10 cellular contexts compared by ENCODE assay signal in genomic region chr22:37566329-37566837, GRCh38. TPM values are rescaled to one million over a fixed set of nuclear protein-coding genes. Genes with fewer than 3 reads are reported as not detected.
DNase-seq lines count a peak whose midpoint lies in the region; ATAC-seq, FAIRE-seq and TF ChIP-seq lines count a peak whose summit lies in the region.
"Had no signal": no experiment of that assay in that cellular context is flagged by ENCODE, and none has a peak within 500 bp of the region (broad histone marks: within the 10 kb centered on the region; RNA-seq: fewer than 3 reads in every experiment).

No MANE protein-coding gene starts in this region.

- H3K36me3 ChIP-seq in adrenal gland (replicated peaks in 1 of 2), result peaks cover 0 to 25% of the 10 kb centered on the region in 2 donors
- H3K36me3 ChIP-seq in mucosa of rectum (ENCODE audit: control insufficient read depth in 2 of 2, insufficient read depth in 2 of 2, low read length in 2 of 2), result peaks cover 16 to 19% of the 10 kb centered on the region in 2 donors

- H3K4me3 ChIP-seq in adrenal gland, result no peak overlapping the region
- H3K4me3 ChIP-seq in mucosa of rectum (ENCODE audit: low read length in 2 of 2), result no peak overlapping the region

- ATAC-seq in GM21723 (IDR thresholded peaks at IDR 0.05; ENCODE audit: unreplicated experiment), result no peak
- ATAC-seq in HG02840 (IDR thresholded peaks at IDR 0.05; ENCODE audit: low FRiP score, unreplicated experiment), result no peak

- no peaks in the 10 kb centered on the region for H3K9me3 ChIP-seq in adrenal gland (replicated peaks in 1 of 3)
- H3K9me3 ChIP-seq in mucosa of rectum (ENCODE audit: control insufficient read depth in 2 of 2, low read length in 2 of 2), result no peaks in the 10 kb centered on the region

- H3K27me3 ChIP-seq in adrenal gland (no peaks in the 10 kb centered on the region), mucosa of rectum (ENCODE audit: control insufficient read depth in 2 of 2, insufficient read depth in 2 of 2, low read length in 2 of 2) (peaks cover 0 to 2% of the 10 kb centered on the region in 2 donors)

- 36 to 61% (median 48%) methylated on average over 3 to 28 of the region's 28 CpGs for WGBS in adrenal gland, 4 donors

- intact Hi-C loops in adrenal gland (cut with DNase I), result no loop called here

- H3K9ac ChIP-seq in mucosa of rectum (ENCODE audit: low read depth in 1 of 2, low read length in 2 of 2), result peak overlapping the region in 1 of 2 donors; percentile 63

- peak; percentile 26 for DNase-seq in activated T-cell treated with anti-CD3 and anti-CD28 coated beads for 1 hour (ENCODE audit: low read depth)
- DNase-seq in activated T-cell treated with anti-CD3 and anti-CD28 coated beads for 4 hours, result no peak
- DNase-seq in adrenal gland, result peak in 1 of 7 donors; percentile 17
- no peak for DNase-seq in urothelium cell line (ENCODE audit: low spot score)
- DNase-seq in NCI-H1694 treated with DMSO at 0.1 percent for 48 hours (lab: John Stamatoyannopoulos, UW), result no peak
- DNase-seq: 8988T, occipital lobe had no signal

- peak; percentile 55 for FAIRE-seq in urothelium cell line (lab: Jason Lieb, UNC)

- H3K27ac ChIP-seq in adrenal gland, result peak overlapping the region in 3 of 5 donors; percentile 33 to 99 (median 73)
- peak overlapping the region; percentile 16 to 67 for H3K27ac ChIP-seq in mucosa of rectum (ENCODE audit: low read depth in 2 of 2, low read length in 2 of 2)

- TF ChIP-seq POLR2A in adrenal gland (IDR thresholded peaks at IDR 0.05), result no peak

- H3K4me1 ChIP-seq in adrenal gland (replicated peaks in 1 of 2), result peaks cover 68 to 90% of the 10 kb centered on the region in 2 donors
- peaks cover 78 to 86% of the 10 kb centered on the region in 2 donors for H3K4me1 ChIP-seq in mucosa of rectum (ENCODE audit: control insufficient read depth in 2 of 2, insufficient read depth in 2 of 2, low read length in 2 of 2)

- no peak for TF ChIP-seq CTCF in adrenal gland (IDR thresholded peaks at IDR 0.05)

RNA-seq across cellular contexts. Expression of gene CDC42EP1, which starts 6.1 kb away (rescaled TPM):
- total RNA-seq in adrenal gland, result 100 to 1,000 TPM in 5 of 8 donors, 10 to 100 TPM in 3; 74.4 to 159 (median 125) TPM
- polyA plus RNA-seq in adrenal gland, result 10 to 100 TPM; 19.7 to 65.1 (median 39.5) TPM

RNA-seq across cellular contexts. Expression of gene LGALS2, which starts 13.5 kb away (rescaled TPM):
- under 1 TPM in 1 of 8 donors, not detected in 7; 0.42 TPM for total RNA-seq in adrenal gland
- polyA plus RNA-seq in adrenal gland, result 1 to 10 TPM in 1 of 3 donors, under 1 TPM in 2; 0.42 to 1.4 (median 0.47) TPM
- total RNA-seq: occipital lobe had no signal

RNA-seq across cellular contexts. Expression of gene GGA1, which starts 42.3 kb away (rescaled TPM):
- 10 to 100 TPM; 30.6 to 93.3 (median 65.6) TPM for total RNA-seq in adrenal gland
- polyA plus RNA-seq in adrenal gland, result 100 to 1,000 TPM in 2 of 3 donors, 10 to 100 TPM in 1; 42.4 to 160 (median 107) TPM

RNA-seq across cellular contexts. Expression of gene CARD10, which starts 47.2 kb away (rescaled TPM):
- 10 to 100 TPM; 14.0 to 34.2 (median 20.9) TPM for total RNA-seq in adrenal gland
- 10 to 100 TPM in 2 of 3 donors, 1 to 10 TPM in 1; 4.7 to 24.4 (median 17.4) TPM for polyA plus RNA-seq in adrenal gland
